Comparison of ENCODE assay signal across 8 cellular contexts in genomic region chr15:98648654-98649537, GRCh38. TPM values are rescaled to one million over a fixed set of nuclear protein-coding genes. Genes with fewer than 3 reads are reported as not detected.
A peak's percentile ranks its signal among the peaks of the same experiment; 100 is the strongest.
DNase-seq lines count a peak whose midpoint lies in the region; ATAC-seq and TF ChIP-seq lines count a peak whose summit lies in the region.

No MANE protein-coding gene starts in this region.

- TF ChIP-seq CTCF in lower leg skin (IDR thresholded peaks at IDR 0.05) = no peak

- TF ChIP-seq POLR2A in lower leg skin (IDR thresholded peaks at IDR 0.05) = no peak

- ATAC-seq in GM21515 (IDR thresholded peaks at IDR 0.05; ENCODE audit: unreplicated experiment) = peak; percentile 17

- DNase-seq in Daoy (ENCODE audit: low read depth) (peak; percentile 70), HuH-7 (ENCODE audit: low spot score) (peak; percentile 30), dermis blood vessel endothelial cell (peak; percentile 59), lower leg skin (ENCODE audit: low spot score in 2 of 2) (peak in 1 of 2 donors; percentile 87), GOT3 (lab: John Stamatoyannopoulos, UW) (no peak)
- DNase-seq in activated CD4-positive, alpha-beta T cell treated with anti-CD3 and anti-CD28 coated beads for 1 hour = peak; percentile 19
- peak; percentile 50 for DNase-seq in stimulated activated CD8-positive, alpha-beta memory T cell treated with anti-CD3 and anti-CD28 coated beads, Interleukin-4, amount 100 ng/mL, for 48 hours

- 1% methylated on average over 51 to 92 of the region's 122 CpGs for WGBS in lower leg skin, 2 donors

- intact Hi-C loops in lower leg skin (cut with DNase I; ENCODE audit: low total_unique reads) = loop anchor here (10.0 kb wide), 1 partner anchor 124 kb away; no protein-coding TSS in a partner anchor

- H3K4me3 ChIP-seq in lower leg skin (ENCODE audit: low read depth, poor library complexity, severe bottlenecking) = peak overlapping the region; percentile 65

RNA-seq across cellular contexts. Expression of gene IGF1R, which starts 0.6 kb away (rescaled TPM):
- total RNA-seq in Daoy (2014; rRNA removed; shearing (Covaris generic)) = 6.2 and 14.2 TPM in 2 replicates
- total RNA-seq in dermis blood vessel endothelial cell (65.3 and 93.5 TPM in 2 replicates), lower leg skin (100 to 1,000 TPM in 1 of 4 donors, 10 to 100 TPM in 3; 59.6 to 172 (median 88.5) TPM)
